Comparison of ENCODE assay signal across 28 cellular contexts in genomic region chr6:150883521-150883920, GRCh38. TPM values are rescaled to one million over a fixed set of nuclear protein-coding genes. Genes with fewer than 3 reads are reported as not detected.
DNase-seq lines count a peak whose midpoint lies in the region; ATAC-seq and TF ChIP-seq lines count a peak whose summit lies in the region.
"Had no signal": no experiment of that assay in that cellular context is flagged by ENCODE, and none has a peak within 500 bp of the region (broad histone marks: within the 10 kb centered on the region; RNA-seq: fewer than 3 reads in every experiment).

No MANE protein-coding gene starts in this region.

- H3K36me3 Mint-ChIP-seq in neural crest cell (ENCODE audit: low read depth), result peaks cover 18% of the 10 kb centered on the region
- peaks cover 50% of the 10 kb centered on the region for H3K36me3 Mint-ChIP-seq in activated naive CD4-positive, alpha-beta T cell treated with anti-CD3 and anti-CD28 coated beads for 36 hours (ENCODE audit: low read depth)

- TF ChIP-seq CTCF in cardiac muscle cell (IDR thresholded peaks at IDR 0.05; ENCODE audit: low read depth, low read length), result no peak
- no peak for TF ChIP-seq CTCF in heart left ventricle (IDR thresholded peaks at IDR 0.05)
- no peak for TF ChIP-seq CTCF in neural crest cell (conservative IDR thresholded peaks at IDR 0.05)
- no peak for TF ChIP-seq CTCF in upper lobe of right lung (IDR thresholded peaks at IDR 0.05)

- H3K4me1 ChIP-seq in cardiac muscle cell (ENCODE audit: low read depth) (peaks cover 17% of the 10 kb centered on the region), heart left ventricle (peaks cover 0 to 19% (median 15%) of the 10 kb centered on the region in 12 donors), upper lobe of right lung (peaks cover 24% of the 10 kb centered on the region)

- no peak overlapping the region for H3K4me3 Mint-ChIP-seq in neural crest cell
- H3K4me3 Mint-ChIP-seq in activated naive CD4-positive, alpha-beta T cell treated with anti-CD3 and anti-CD28 coated beads for 36 hours, result no peak overlapping the region
- H3K4me3 Mint-ChIP-seq: activated CD8-positive, alpha-beta memory T cell treated with anti-CD3 and anti-CD28 coated beads, Interleukin-2, amount 10 ng/mL, durations not matched to agents 7 days and 5 days; CD4-positive, alpha-beta memory T cell; GM23338; stimulated activated naive B cell treated with anti-CD40 and anti-IgM and Interleukin-4, amounts not matched to agents 10 μg/mL and 1 μg/mL and 100 μg/mL, for 72 hours; WTC11 had no signal

- H3K27ac ChIP-seq in cardiac muscle cell, result peak overlapping the region; percentile 94
- H3K27ac ChIP-seq in heart left ventricle, result peak overlapping the region in 6 of 12 donors; percentile 1 to 79 (median 50)
- H3K27ac ChIP-seq in upper lobe of right lung, result peak overlapping the region; percentile 55
- H3K27ac ChIP-seq: neutrophil had no signal

- ATAC-seq in heart left ventricle (no peak), upper lobe of right lung (no peak)
- ATAC-seq: activated CD8-positive, alpha-beta memory T cell treated with anti-CD3 and anti-CD28 coated beads, Interleukin-2, amount 10 ng/mL, durations not matched to agents 7 days and 5 days; activated naive CD4-positive, alpha-beta T cell treated with anti-CD3 and anti-CD28 coated beads, Interleukin-2, amount 50 U/mL, for 72 hours; esophagus mucosa; GM23338; Right ventricle myocardium inferior; stimulated activated naive B cell treated with anti-CD40 and anti-IgM and Interleukin-4, amounts not matched to agents 10 μg/mL and 1 μg/mL and 100 μg/mL, for 72 hours; WTC11 had no signal

- H3K9me3 ChIP-seq in cardiac muscle cell (ENCODE audit: low read depth), result no peaks in the 10 kb centered on the region
- no peaks in the 10 kb centered on the region for H3K9me3 ChIP-seq in heart left ventricle
- no peaks in the 10 kb centered on the region for H3K9me3 ChIP-seq in upper lobe of right lung
- H3K9me3 ChIP-seq: neutrophil had no signal

- peaks cover 39% of the 10 kb centered on the region for H3K4me1 Mint-ChIP-seq in neural crest cell
- peaks cover under 1% of the 10 kb centered on the region for H3K4me1 Mint-ChIP-seq in activated naive CD4-positive, alpha-beta T cell treated with anti-CD3 and anti-CD28 coated beads for 36 hours (ENCODE audit: low read depth)

- no peak for DNase-seq in cardiac muscle cell (ENCODE audit: low read depth in 1 of 2, low spot score in 1 of 2)
- no peak for DNase-seq in heart left ventricle
- peak; percentile 68 for DNase-seq in dermis blood vessel endothelial cell
- DNase-seq in neural crest cell (ENCODE audit: low read depth, low spot score), result no peak
- no peak for DNase-seq in upper lobe of right lung
- DNase-seq in activated naive CD4-positive, alpha-beta T cell treated with anti-CD3 and anti-CD28 coated beads for 36 hours, result no peak
- DNase-seq in effector CD4-positive, alpha-beta T cell, result no peak
- DNase-seq in DMS79 treated with DMSO at 0.1 percent for 48 hours (lab: John Stamatoyannopoulos, UW), result no peak
- DNase-seq: 8988T; activated CD4-positive, alpha-beta T cell treated with anti-CD3 and anti-CD28 coated beads, Interleukin-2, amount 50 U/mL, for 1 hour; activated CD8-positive, alpha-beta memory T cell treated with anti-CD3 and anti-CD28 coated beads, Interleukin-2, amount 10 ng/mL, durations not matched to agents 7 days and 5 days; AML-193; CD4-positive, alpha-beta memory T cell; cerebellar nuclear complex; effector memory CD4-positive, alpha-beta T cell; NCI-H1105 treated with DMSO at 0.1 percent for 48 hours; NCI-H2029 treated with DMSO at 0.1 percent for 48 hours; NCI-H226; stimulated activated CD4-positive, alpha-beta T cell treated with anti-CD3 and anti-CD28 coated beads, Interleukin-4, amount 100 ng/mL, for 1 hour; stimulated activated naive B cell treated with anti-CD40 and anti-IgM and Interleukin-4, amounts not matched to agents 10 μg/mL and 1 μg/mL and 100 μg/mL, for 72 hours; SW 1271; T1000 had no signal

- 82 to 93% (median 85%) methylated on average over 3 of the region's 3 CpGs for WGBS in heart left ventricle, 4 donors

- H3K36me3 ChIP-seq in cardiac muscle cell (peaks cover 14% of the 10 kb centered on the region), heart left ventricle (peaks cover 0 to 21% (median 0%) of the 10 kb centered on the region in 9 donors), upper lobe of right lung (peaks cover 18% of the 10 kb centered on the region)
- H3K36me3 ChIP-seq: neutrophil had no signal

- no peaks in the 10 kb centered on the region for H3K27me3 Mint-ChIP-seq in neural crest cell (ENCODE audit: low read depth)
- no peaks in the 10 kb centered on the region for H3K27me3 Mint-ChIP-seq in activated naive CD4-positive, alpha-beta T cell treated with anti-CD3 and anti-CD28 coated beads for 36 hours (ENCODE audit: low read depth)
- H3K27me3 Mint-ChIP-seq: activated CD8-positive, alpha-beta memory T cell treated with anti-CD3 and anti-CD28 coated beads, Interleukin-2, amount 10 ng/mL, durations not matched to agents 7 days and 5 days; CD4-positive, alpha-beta memory T cell; stimulated activated naive B cell treated with anti-CD40 and anti-IgM and Interleukin-4, amounts not matched to agents 10 μg/mL and 1 μg/mL and 100 μg/mL, for 72 hours had no signal

- no peaks in the 10 kb centered on the region for H3K9me3 Mint-ChIP-seq in neural crest cell
- H3K9me3 Mint-ChIP-seq in activated naive CD4-positive, alpha-beta T cell treated with anti-CD3 and anti-CD28 coated beads for 36 hours, result no peaks in the 10 kb centered on the region
- H3K9me3 Mint-ChIP-seq: activated naive CD4-positive, alpha-beta T cell treated with anti-CD3 and anti-CD28 coated beads, Interleukin-2, amount 50 U/mL, for 72 hours; CD4-positive, alpha-beta memory T cell; GM23338; stimulated activated naive B cell treated with anti-CD40 and anti-IgM and Interleukin-4, amounts not matched to agents 10 μg/mL and 1 μg/mL and 100 μg/mL, for 72 hours; WTC11 had no signal

- H3K27me3 ChIP-seq in cardiac muscle cell, result no peaks in the 10 kb centered on the region
- H3K27me3 ChIP-seq in heart left ventricle, result no peaks in the 10 kb centered on the region
- no peaks in the 10 kb centered on the region for H3K27me3 ChIP-seq in upper lobe of right lung
- H3K27me3 ChIP-seq: neutrophil had no signal

- no peak overlapping the region for H3K4me3 ChIP-seq in cardiac muscle cell
- no peak overlapping the region for H3K4me3 ChIP-seq in heart left ventricle
- H3K4me3 ChIP-seq in upper lobe of right lung, result no peak overlapping the region
- H3K4me3 ChIP-seq: GM23338 had no signal

- no peak for TF ChIP-seq POLR2A in heart left ventricle (IDR thresholded peaks at IDR 0.05)

- peak overlapping the region; percentile 43 for H3K27ac Mint-ChIP-seq in neural crest cell (ENCODE audit: unreplicated experiment)
- H3K27ac Mint-ChIP-seq in activated naive CD4-positive, alpha-beta T cell treated with anti-CD3 and anti-CD28 coated beads for 36 hours, result no peak overlapping the region
- H3K27ac Mint-ChIP-seq: activated CD8-positive, alpha-beta memory T cell treated with anti-CD3 and anti-CD28 coated beads, Interleukin-2, amount 10 ng/mL, durations not matched to agents 7 days and 5 days; GM23338; stimulated activated naive B cell treated with anti-CD40 and anti-IgM and Interleukin-4, amounts not matched to agents 10 μg/mL and 1 μg/mL and 100 μg/mL, for 72 hours; WTC11 had no signal

- CTCF ChIA-PET in activated naive CD4-positive, alpha-beta T cell treated with anti-CD3 and anti-CD28 coated beads for 36 hours (lab: Charles Lee), result no interaction called here

- intact Hi-C loops in heart left ventricle (cut with DNase I) (no loop called here), upper lobe of right lung (cut with DNase I) (no loop called here)
- intact Hi-C loops in activated naive CD4-positive, alpha-beta T cell treated with anti-CD3 and anti-CD28 coated beads for 36 hours (cut with micrococcal nuclease), result no loop called here

RNA-seq across cellular contexts. Expression of gene MTHFD1L, which starts 18.0 kb away (rescaled TPM):
- 18.0 and 18.2 TPM in 2 replicates for total RNA-seq in cardiac muscle cell
- polyA plus RNA-seq in cardiac muscle cell, result 32.8 and 37.9 TPM in 2 replicates
- 10 to 100 TPM in 1 of 9 donors, 1 to 10 TPM in 8; 1.8 to 13.2 (median 4.2) TPM for total RNA-seq in heart left ventricle
- 1 to 10 TPM; 1.1 to 9.1 TPM for polyA plus RNA-seq in heart left ventricle
- total RNA-seq in dermis blood vessel endothelial cell, result 38.6 and 56.4 TPM in 2 replicates
- 67.6 and 71.3 TPM in 2 replicates for total RNA-seq in neural crest cell
- total RNA-seq in upper lobe of right lung, result 27.9 TPM
- 100 to 1,000 TPM; 181 to 194 TPM for total RNA-seq in activated naive CD4-positive, alpha-beta T cell treated with anti-CD3 and anti-CD28 coated beads for 36 hours
